In genomic region chr3:185820973-185821758, GRCh38 we compare ENCODE assay signal across 10 cellular contexts. TPM values are rescaled to one million over a fixed set of nuclear protein-coding genes. Genes with fewer than 3 reads are reported as not detected.
DNase-seq lines count a peak whose midpoint lies in the region; ATAC-seq, FAIRE-seq and TF ChIP-seq lines count a peak whose summit lies in the region.
"Had no signal": no experiment of that assay in that cellular context is flagged by ENCODE, and none has a peak within 500 bp of the region (broad histone marks: within the 10 kb centered on the region; RNA-seq: fewer than 3 reads in every experiment).

No MANE protein-coding gene starts in this region.

- no peak for ATAC-seq in HG02642 (IDR thresholded peaks at IDR 0.05; ENCODE audit: poor library complexity, unreplicated experiment)

- H3K36me3 ChIP-seq in BJ (ENCODE audit: control insufficient read depth, insufficient read depth, low read length): no peaks in the 10 kb centered on the region
- no peaks in the 10 kb centered on the region for H3K36me3 ChIP-seq in astrocyte (ENCODE audit: insufficient read depth, low read length)

- peak overlapping the region; percentile 96 for H3K9ac ChIP-seq in astrocyte (ENCODE audit: low read length)

- H3K27me3 Mint-ChIP-seq in astrocyte (ENCODE audit: low read depth, unreplicated experiment): no peaks in the 10 kb centered on the region

- peaks cover 30% of the 10 kb centered on the region for H3K4me1 ChIP-seq in astrocyte (ENCODE audit: insufficient read depth, low read length)

- H3K27ac Mint-ChIP-seq in astrocyte (ENCODE audit: unreplicated experiment): peak overlapping the region; percentile 87
- H3K27ac Mint-ChIP-seq: dendritic cell treated with granulocyte-macrophage colony-stimulating factor and Interleukin-4, amounts not matched to agents 40 ng/mL and 50 ng/mL, for 4 days had no signal

- H3K4me1 Mint-ChIP-seq in astrocyte (ENCODE audit: low read depth, unreplicated experiment): peaks cover 26% of the 10 kb centered on the region

- TF ChIP-seq RAD21 in Ishikawa (IDR thresholded peaks at IDR 0.05; ENCODE audit: low read depth): no peak

- no peaks in the 10 kb centered on the region for H3K9me3 Mint-ChIP-seq in astrocyte (ENCODE audit: unreplicated experiment)
- H3K9me3 Mint-ChIP-seq: dendritic cell treated with granulocyte-macrophage colony-stimulating factor and Interleukin-4, amounts not matched to agents 40 ng/mL and 50 ng/mL, for 4 days had no signal

- TF ChIP-seq EP300 in Ishikawa (IDR thresholded peaks at IDR 0.05; ENCODE audit: borderline replicate concordance): no peak; the same call in 1 of the 2 replicates

- peak overlapping the region; percentile 9 for H3K4me3 ChIP-seq in BJ (ENCODE audit: low read depth, low read length)
- peak overlapping the region; percentile 63 for H3K4me3 ChIP-seq in astrocyte (ENCODE audit: insufficient read depth, low read depth, low read length)

- H3K4me3 Mint-ChIP-seq in astrocyte (ENCODE audit: unreplicated experiment): peak overlapping the region; percentile 89
- H3K4me3 Mint-ChIP-seq: dendritic cell treated with granulocyte-macrophage colony-stimulating factor and Interleukin-4, amounts not matched to agents 40 ng/mL and 50 ng/mL, for 4 days had no signal

- H4K20me1 ChIP-seq in astrocyte (ENCODE audit: insufficient read depth, low read length): peaks cover 15% of the 10 kb centered on the region

- peaks cover 2% of the 10 kb centered on the region for H3K36me3 Mint-ChIP-seq in astrocyte (ENCODE audit: low read depth, unreplicated experiment)

- peak overlapping the region; percentile 92 for H3K27ac ChIP-seq in astrocyte (ENCODE audit: low read depth, low read length)

- DNase-seq in BJ (ENCODE audit: low read depth) (peak; percentile 74), astrocyte (ENCODE audit: low read depth) (peak; percentile 93), kidney tubule cell (ENCODE audit: low spot score) (peak; percentile 88), activated T-cell treated with anti-CD3 and anti-CD28 coated beads for 4 hours (no peak)
- DNase-seq in activated CD8-positive, alpha-beta memory T cell treated with anti-CD3 and anti-CD28 coated beads, Interleukin-2, amount 50 U/mL, for 4 hours: no peak
- no peak for DNase-seq in activated naive CD4-positive, alpha-beta T cell (lab: John Stamatoyannopoulos, UW)
- DNase-seq: NCI-H1048 had no signal

- CTCF ChIA-PET in BJ (lab: Yijun Ruan, JAX): interaction anchor here (0.6 to 3.7 kb wide), 8 partner anchors 8 to 163 kb away, joined by 3 to 18 read pairs (median 4); no protein-coding TSS in a partner anchor

- peak overlapping the region; percentile 91 for H3K4me2 ChIP-seq in astrocyte (ENCODE audit: low read length)

- POLR2A ChIA-PET in BJ (lab: Charles Lee): interaction anchor here (0.5 to 1.7 kb wide), 3 partner anchors 156 to 1497 kb away, joined by 3 to 6 read pairs (median 4); no protein-coding TSS in a partner anchor

- H2AFZ ChIP-seq in astrocyte (ENCODE audit: low read depth, low read length): no peak overlapping the region

- H3K9me3 ChIP-seq in astrocyte (ENCODE audit: insufficient read depth, low read depth, low read length): no peaks in the 10 kb centered on the region

- no peaks in the 10 kb centered on the region for H3K27me3 ChIP-seq in BJ (ENCODE audit: control insufficient read depth, insufficient read depth, low read length)
- H3K27me3 ChIP-seq in astrocyte (ENCODE audit: insufficient read depth, low read length): no peaks in the 10 kb centered on the region

- peaks cover 94% of the 10 kb centered on the region for H3K79me2 ChIP-seq in astrocyte (ENCODE audit: insufficient read depth, low read length)

- TF ChIP-seq CTCF in BJ (IDR thresholded peaks at IDR 0.05; ENCODE audit: insufficient read depth, low read depth, low read length) (no peak), astrocyte (IDR thresholded peaks at IDR 0.05; ENCODE audit: insufficient read depth, low read depth, low read length) (no peak)

- peak; percentile 98 for FAIRE-seq in astrocyte (lab: Jason Lieb, UNC)

TF ChIP-seq in Ishikawa, 13 proteins besides CTCF, POLR2A, EP300 and RAD21:
- TF ChIP-seq FOXM1 (IDR thresholded peaks at IDR 0.05; ENCODE audit: borderline replicate concordance, low read depth): peak; percentile 37; the same call in 1 of the 2 replicates
- TF ChIP-seq TCF12 (IDR thresholded peaks at IDR 0.05; ENCODE audit: low read depth): no peak
- peak; percentile 73 for TF ChIP-seq CEBPB (IDR thresholded peaks at IDR 0.05)
- TF ChIP-seq, protein P1, sequence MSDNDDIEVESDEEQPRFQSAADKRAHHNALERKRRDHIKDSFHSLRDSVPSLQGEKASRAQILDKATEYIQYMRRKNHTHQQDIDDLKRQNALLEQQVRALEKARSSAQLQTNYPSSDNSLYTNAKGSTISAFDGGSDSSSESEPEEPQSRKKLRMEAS (IDR thresholded peaks at IDR 0.05): peak; percentile 41; the same call in 1 of the 2 replicates
- TF ChIP-seq REST (IDR thresholded peaks at IDR 0.05; ENCODE audit: low read depth): no peak
- TF ChIP-seq NFIC (IDR thresholded peaks at IDR 0.05): 0 out of 2 replicates have a peak, but pooled peaks have one; percentile 19
- peak; percentile 89 for TF ChIP-seq TEAD4 (IDR thresholded peaks at IDR 0.05)

RNA-seq across cellular contexts. Expression of gene IGF2BP2, which starts 3.7 kb away (rescaled TPM):
- polyA plus RNA-seq in BJ (2011; rRNA removed): 2.0 and 7.1 TPM in 2 replicates
- 8.6 and 16.7 TPM in 2 replicates for polyA minus RNA-seq in BJ (2011; rRNA and poly(A)+ RNA removed)
- total RNA-seq in astrocyte: 128 and 162 TPM in 2 replicates

Comparison
In these comparisons a context has a peak if more than half of its experiments do, and no peak if none do; other contexts are left out.
1. DNase-seq: peak in BJ (single experiment), astrocyte (single experiment) and kidney tubule cell (single experiment); none in activated T-cell treated with anti-CD3 and anti-CD28 coated beads for 4 hours (single experiment), activated CD8-positive, alpha-beta memory T cell treated with anti-CD3 and anti-CD28 coated beads, Interleukin-2, amount 50 U/mL, for 4 hours (single experiment) and activated naive CD4-positive, alpha-beta T cell (0 of 4).